14 cellular contexts compared by ENCODE assay signal in the genomic region with DNA sequence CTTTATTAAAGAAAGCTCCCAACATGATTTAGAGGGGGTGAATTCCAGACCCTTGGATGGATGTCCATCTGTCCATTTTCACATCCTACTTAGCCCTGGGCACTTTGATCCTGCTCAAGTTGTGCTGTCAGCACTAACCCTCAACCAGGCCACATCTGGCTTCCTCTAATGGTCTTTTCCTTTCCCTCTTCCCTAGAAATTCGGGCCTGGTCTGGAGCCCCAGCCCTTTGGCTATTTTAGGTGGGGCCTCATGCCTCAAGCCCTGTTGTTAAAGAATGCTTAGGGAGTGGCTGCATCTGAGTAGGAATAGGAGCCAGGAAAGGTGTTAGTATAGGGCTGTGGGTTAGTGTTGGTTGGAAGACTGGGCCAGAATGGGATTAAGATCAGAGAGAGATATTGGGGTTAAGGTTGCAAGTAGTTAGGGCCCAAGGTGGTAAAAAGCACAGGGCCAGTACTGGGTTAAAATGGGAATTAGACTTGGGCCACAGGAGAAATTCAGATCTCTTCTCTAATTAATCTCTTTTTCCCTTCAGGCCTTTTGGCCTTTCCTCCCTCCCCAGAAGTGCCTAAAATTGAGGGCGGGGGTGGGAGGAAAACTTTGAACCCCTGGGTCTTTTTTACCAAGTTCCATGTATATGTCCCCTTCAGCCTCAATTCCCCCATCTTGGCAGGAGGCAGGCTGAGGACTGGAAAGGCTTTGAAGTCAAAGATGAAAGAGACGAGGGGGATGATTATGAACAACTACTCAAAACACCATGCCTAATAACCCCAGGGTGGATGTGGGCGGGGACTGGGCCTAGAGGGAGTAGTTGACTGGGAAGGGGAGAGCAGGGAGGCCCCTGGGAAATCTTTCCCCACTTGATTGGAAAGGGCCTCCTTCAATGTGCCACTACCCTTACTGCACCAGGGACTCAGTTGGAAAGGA. TPM values are rescaled to one million over a fixed set of nuclear protein-coding genes. Genes with fewer than 3 reads are reported as not detected.
A peak's percentile ranks its signal among the peaks of the same experiment; 100 is the strongest.
DNase-seq lines count a peak whose midpoint lies in the region; ATAC-seq and TF ChIP-seq lines count a peak whose summit lies in the region.
"Had no signal": no experiment of that assay in that cellular context is flagged by ENCODE, and none has a peak within 500 bp of the region (broad histone marks: within the 10 kb centered on the region; RNA-seq: fewer than 3 reads in every experiment).

No MANE protein-coding gene starts in this region.

- WGBS in mammary epithelial cell (ENCODE audit: low coverage, missing lambda C conversion rate): 58% methylated on average over 4 of the region's 4 CpGs

- no peaks in the 10 kb centered on the region for H4K20me1 ChIP-seq in mammary epithelial cell (ENCODE audit: insufficient read depth, low read length)

- H3K27ac ChIP-seq in C4-2B (peak overlapping the region; percentile 97), HUES6 (ENCODE audit: low read depth, low read length) (peak overlapping the region; percentile 18; the same call in 1 of the 2 replicates), mammary epithelial cell (ENCODE audit: insufficient read depth, low read depth, low read length) (peak overlapping the region; percentile 4)

- in situ Hi-C loops in mammary epithelial cell (cut with MboI; ENCODE audit: low sequenced_read_pairs in 2 of 2): no loop called here

- intact Hi-C loops in mammary epithelial cell (cut with micrococcal nuclease): no loop called here

- H3K36me3 ChIP-seq in HUES6 (ENCODE audit: control insufficient read depth, insufficient read depth, low read length): 0 out of 2 replicates have a peak, but pooled peaks cover 2% of the 10 kb centered on the region
- H3K36me3 ChIP-seq in mammary epithelial cell (ENCODE audit: insufficient read depth, low read length): peaks cover 3% of the 10 kb centered on the region

- H3K9me3 ChIP-seq in HUES6 (ENCODE audit: control insufficient read depth, insufficient read depth, low read depth, low read length) (no peaks in the 10 kb centered on the region), mammary epithelial cell (replicated peaks; ENCODE audit: insufficient read depth, low read length) (no peaks in the 10 kb centered on the region)

- H3K27me3 Mint-ChIP-seq in nephron progenitor cell (ENCODE audit: low read depth, poor library complexity): peaks cover 3% of the 10 kb centered on the region

- peak overlapping the region; percentile 99 for H3K4me2 ChIP-seq in mammary epithelial cell (ENCODE audit: insufficient read depth, low read depth, low read length)

- H3K4me3 Mint-ChIP-seq in nephron progenitor cell: no peak overlapping the region

- H3K9me3 Mint-ChIP-seq in nephron progenitor cell: no peaks in the 10 kb centered on the region

- peak overlapping the region; percentile 4; the same call in 1 of the 2 replicates for H3K4me3 ChIP-seq in HUES6 (ENCODE audit: low read depth, low read length)
- H3K4me3 ChIP-seq in mammary epithelial cell (replicated peaks in 1 of 3; ENCODE audit: insufficient read depth in 1 of 3, low read depth in 2 of 3, low read length in 3 of 3): peak overlapping the region in 1 of 3 experiments; percentile 75

- peaks cover 90% of the 10 kb centered on the region for H3K4me1 Mint-ChIP-seq in nephron progenitor cell

- H2AFZ ChIP-seq in mammary epithelial cell (ENCODE audit: low read depth, low read length): no peak overlapping the region

- H3K27ac Mint-ChIP-seq in nephron progenitor cell: peak overlapping the region; percentile 39

- CTCF ChIA-PET in mammary epithelial cell (lab: Charles Lee; ENCODE audit: low non-redundant PET): no interaction called here

- no peak for ATAC-seq in HG03571 (IDR thresholded peaks at IDR 0.05; ENCODE audit: unreplicated experiment)
- ATAC-seq in GM18511 (IDR thresholded peaks at IDR 0.05; ENCODE audit: unreplicated experiment): no peak

- BruUV-seq in mammary epithelial cell (replicated peaks; lab: Mats Ljungman, UMichigan): TSS peak; percentile 7

- TF ChIP-seq CTCF in C4-2B (conservative IDR thresholded peaks at IDR 0.05) (no peak), mammary epithelial cell (conservative IDR thresholded peaks at IDR 0.05 in 1 of 2, IDR thresholded peaks at IDR 0.05 in 1 of 2; ENCODE audit: extremely low read depth in 1 of 2, insufficient read depth in 1 of 2, low read depth in 1 of 2, low read length in 2 of 2) (no peak), nephron progenitor cell (IDR thresholded peaks at IDR 0.05) (no peak)

- peaks cover under 1% of the 10 kb centered on the region for H3K36me3 Mint-ChIP-seq in nephron progenitor cell (ENCODE audit: low read depth)

- no peak overlapping the region for H3K9ac ChIP-seq in HUES6 (ENCODE audit: low read length)
- H3K9ac ChIP-seq in mammary epithelial cell (ENCODE audit: insufficient read depth, low read length): no peak overlapping the region

- no peak for DNase-seq in mammary epithelial cell
- no peak for DNase-seq in nephron progenitor cell
- no peak for DNase-seq in stimulated activated CD4-positive, alpha-beta T cell treated with anti-CD3 and anti-CD28 coated beads, Interleukin-2, amount 100 ng/mL, for 24 hours
- DNase-seq in NCI-H2107 (lab: John Stamatoyannopoulos, UW): no peak
- DNase-seq: activated CD4-positive, alpha-beta T cell treated with anti-CD3 and anti-CD28 coated beads, Interleukin-2, amount 50 U/mL, for 1 hour; activated effector memory CD4-positive, alpha-beta T cell treated with anti-CD3 and anti-CD28 coated beads, Interleukin-2, amount 50 U/mL, for 16 hours; mesenchymal stem cell; NCI-H1092; NCI-H526 treated with DMSO at 0.1 percent for 48 hours had no signal

- peaks cover 73% of the 10 kb centered on the region for H3K4me1 ChIP-seq in HUES6 (ENCODE audit: control insufficient read depth, insufficient read depth, low read length)
- H3K4me1 ChIP-seq in mammary epithelial cell (ENCODE audit: insufficient read depth, low read length): peaks cover 61% of the 10 kb centered on the region

- peaks cover 79% of the 10 kb centered on the region for H3K79me2 ChIP-seq in mammary epithelial cell (ENCODE audit: insufficient read depth, low read length)

- dilution Hi-C loops in mammary epithelial cell (cut with HindIII; ENCODE audit: low sequenced_read_pairs): no loop called here

- H3K27me3 ChIP-seq in HUES6 (ENCODE audit: control insufficient read depth, insufficient read depth, low read length): peaks cover 4% of the 10 kb centered on the region; the same call in 1 of the 2 replicates
- H3K27me3 ChIP-seq in mammary epithelial cell (ENCODE audit: insufficient read depth, low read length): no peaks in the 10 kb centered on the region

RNA-seq across cellular contexts. Expression of gene ZNF385A, which starts 3.9 kb away (rescaled TPM):
- total RNA-seq in mammary epithelial cell: 100 to 1,000 TPM in 1 of 2 donors, 10 to 100 TPM in 1; 16.0 to 102 TPM
- polyA plus RNA-seq in mammary epithelial cell: 11.7 TPM
- 124 TPM for polyA minus RNA-seq in mammary epithelial cell

RNA-seq across cellular contexts. Expression of gene GPR84, which starts 24.2 kb away (rescaled TPM):
- total RNA-seq in mammary epithelial cell: under 1 TPM; 0.17 to 0.33 TPM
- 0.11 TPM for polyA plus RNA-seq in mammary epithelial cell
- not detected for polyA minus RNA-seq in mammary epithelial cell
- total RNA-seq: epithelial cell of proximal tubule had no signal

RNA-seq across cellular contexts. Expression of gene ITGA5, which starts 30.6 kb away (rescaled TPM):
- total RNA-seq in mammary epithelial cell: 100 to 1,000 TPM in 1 of 2 donors, 10 to 100 TPM in 1; 74.2 to 128 TPM
- polyA plus RNA-seq in mammary epithelial cell: 119 TPM
- polyA minus RNA-seq in mammary epithelial cell: 238 TPM

Comparison
In these comparisons a context has a peak if more than half of its experiments do, and no peak if none do; other contexts are left out.
1. H3K27ac ChIP-seq: peak in every context shown above with its lines; median percentile 97 in C4-2B; 18 in HUES6; 4 in mammary epithelial cell.